Comparison of ENCODE assay signal across 10 cellular contexts in genomic region chr12:116955382-116956021, GRCh38. TPM values are rescaled to one million over a fixed set of nuclear protein-coding genes. Genes with fewer than 3 reads are reported as not detected.
DNase-seq lines count a peak whose midpoint lies in the region; ATAC-seq and TF ChIP-seq lines count a peak whose summit lies in the region.
"Had no signal": no experiment of that assay in that cellular context is flagged by ENCODE, and none has a peak within 500 bp of the region (broad histone marks: within the 10 kb centered on the region; RNA-seq: fewer than 3 reads in every experiment).

No MANE protein-coding gene starts in this region.

- H3K4me3 Mint-ChIP-seq in effector memory CD8-positive, alpha-beta T cell, result no peak overlapping the region
- H3K4me3 Mint-ChIP-seq in progenitor cell of endocrine pancreas (ENCODE audit: low read depth), result no peak overlapping the region
- H3K4me3 Mint-ChIP-seq: nephron had no signal

- no peak overlapping the region for H3K27ac Mint-ChIP-seq in effector memory CD8-positive, alpha-beta T cell
- H3K27ac Mint-ChIP-seq in progenitor cell of endocrine pancreas, result peak overlapping the region; percentile 30

- H3K4me1 Mint-ChIP-seq in effector memory CD8-positive, alpha-beta T cell (ENCODE audit: low read depth in 2 of 2), result peaks cover 9 to 16% of the 10 kb centered on the region in 2 donors
- peaks cover 12% of the 10 kb centered on the region for H3K4me1 Mint-ChIP-seq in progenitor cell of endocrine pancreas (ENCODE audit: low read depth)

- no peak for TF ChIP-seq CTCF in progenitor cell of endocrine pancreas (IDR thresholded peaks at IDR 0.05; ENCODE audit: unreplicated experiment)

- DNase-seq in NOMO-1 (lab: John Stamatoyannopoulos, UW; ENCODE audit: unreplicated experiment in 2 of 2), result peak; percentile 4 to 5
- DNase-seq in NOMO-1 treated with dmso at 0.1 percent for 144 hours (lab: John Stamatoyannopoulos, UW; ENCODE audit: unreplicated experiment), result no peak
- DNase-seq in NCI-H2029 treated with DMSO at 0.1 percent for 48 hours (lab: John Stamatoyannopoulos, UW), result peak; percentile 31
- DNase-seq in effector memory CD8-positive, alpha-beta T cell, result peak in 2 of 3 experiments; percentile 2 to 3
- DNase-seq in progenitor cell of endocrine pancreas (ENCODE audit: low spot score, unreplicated experiment), result no peak
- DNase-seq in CD1c-positive myeloid dendritic cell (ENCODE audit: extremely low spot score), result no peak
- no peak for DNase-seq in GF-D8 (lab: John Stamatoyannopoulos, UW)
- no peak for DNase-seq in NCI-H446 (lab: John Stamatoyannopoulos, UW)
- DNase-seq: SJCRH30 had no signal

- no peaks in the 10 kb centered on the region for H3K9me3 Mint-ChIP-seq in effector memory CD8-positive, alpha-beta T cell
- no peaks in the 10 kb centered on the region for H3K9me3 Mint-ChIP-seq in progenitor cell of endocrine pancreas (ENCODE audit: low read depth)
- H3K9me3 Mint-ChIP-seq: nephron had no signal

- peak; percentile 54 for ATAC-seq in effector memory CD8-positive, alpha-beta T cell (replicated peaks)

- no peaks in the 10 kb centered on the region for H3K36me3 Mint-ChIP-seq in effector memory CD8-positive, alpha-beta T cell (ENCODE audit: insufficient read depth)
- H3K36me3 Mint-ChIP-seq in progenitor cell of endocrine pancreas (ENCODE audit: insufficient read depth), result peaks cover 11% of the 10 kb centered on the region

- no peaks in the 10 kb centered on the region for H3K27me3 Mint-ChIP-seq in effector memory CD8-positive, alpha-beta T cell
- H3K27me3 Mint-ChIP-seq in progenitor cell of endocrine pancreas, result no peaks in the 10 kb centered on the region

RNA-seq across cellular contexts. Expression of gene FBXW8, which starts 44.8 kb away (rescaled TPM):
- 32.6 and 33.8 TPM in 2 replicates for total RNA-seq in progenitor cell of endocrine pancreas

Comparison
In these comparisons a context has a peak if more than half of its experiments do, and no peak if none do; other contexts are left out.
1. DNase-seq: peak in NOMO-1 (2 of 2), NCI-H2029 treated with DMSO at 0.1 percent for 48 hours (single experiment) and effector memory CD8-positive, alpha-beta T cell (2 of 3); none in NOMO-1 treated with dmso at 0.1 percent for 144 hours (single experiment), progenitor cell of endocrine pancreas (single experiment), CD1c-positive myeloid dendritic cell (single experiment), GF-D8 (single experiment) and NCI-H446 (0 of 2).